8 cellular contexts compared by ENCODE assay signal in the genomic region with DNA sequence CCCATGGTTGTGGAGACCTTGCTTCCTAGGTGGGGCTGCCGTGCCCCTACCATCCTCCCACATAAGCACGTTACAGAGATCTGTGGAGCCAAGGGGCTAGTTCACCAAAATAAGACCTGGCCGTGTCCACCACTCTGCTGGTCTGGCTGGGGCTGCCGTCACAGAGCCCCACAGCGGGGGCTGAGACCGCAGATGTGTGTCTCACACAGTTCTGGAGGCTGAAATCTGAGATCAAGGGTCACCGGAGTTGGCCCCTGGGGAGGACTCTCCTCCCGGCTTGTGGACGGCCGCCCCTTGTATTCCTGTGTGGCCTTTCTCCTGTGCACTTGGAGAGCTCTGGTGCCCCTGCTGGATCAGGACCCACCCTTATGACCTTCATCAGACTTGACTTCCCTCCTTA.
DNase-seq lines count a peak whose midpoint lies in the region; ATAC-seq and TF ChIP-seq lines count a peak whose summit lies in the region.
"Not testable (repeated sequence)": the region's sequence is repeated elsewhere in the genome, so short reads cannot be mapped to it uniquely, and the experiment has no call there.

No MANE protein-coding gene starts in this region.

- H3K79me2 ChIP-seq in Karpas-422 (ENCODE audit: low read length) = not testable (repeated sequence)

- H3K4me2 ChIP-seq in Karpas-422 (ENCODE audit: low read depth, low read length, poor library complexity, severe bottlenecking) = peak overlapping the region; percentile 73

- intact Hi-C loops in CD8-positive, alpha-beta T cell (cut with DNase I, micrococcal nuclease); stomach (cut with DNase I; ENCODE audit: low total_unique reads): not testable (repeated sequence)

- not testable (repeated sequence) for H3K27ac ChIP-seq in CD8-positive, alpha-beta T cell (ENCODE audit: low read depth, low read length); Karpas-422 (ENCODE audit: low read length); stomach
- H3K27ac ChIP-seq in VCaP = peak overlapping the region; percentile 52; the same call in 1 of the 2 replicates

- not testable (repeated sequence) for H3K4me3 ChIP-seq in CD8-positive, alpha-beta T cell (ENCODE audit: low read depth, low read length)
- peak overlapping the region; percentile 57; the same call in 1 of the 2 replicates for H3K4me3 ChIP-seq in Karpas-422 (ENCODE audit: low read length)
- H3K4me3 ChIP-seq in stomach = peak overlapping the region in 1 of 4 donors; percentile 41

- not testable (repeated sequence) for DNase-seq in CD8-positive, alpha-beta T cell; Karpas-422; activated T-cell treated with anti-CD3 and anti-CD28 coated beads, Interleukin-2, amount 50 U/mL, for 4 hours
- DNase-seq in left kidney (ENCODE audit: low read depth, low spot score) (peak; percentile 47), nephron progenitor cell (peak; percentile 74), stomach (peak; percentile 18)

- CTCF ChIA-PET in CD8-positive, alpha-beta T cell (lab: Charles Lee) = not testable (repeated sequence)

- TF ChIP-seq EP300 in stomach (IDR thresholded peaks at IDR 0.05) = not testable (repeated sequence)

- H3K36me3 ChIP-seq in CD8-positive, alpha-beta T cell (ENCODE audit: insufficient read depth, low read length); Karpas-422 (ENCODE audit: insufficient read depth, low read length); stomach: not testable (repeated sequence)

- not testable (repeated sequence) for H3K27me3 ChIP-seq in CD8-positive, alpha-beta T cell (ENCODE audit: insufficient read depth, low read length); Karpas-422 (ENCODE audit: low read length); stomach

- H2AFZ ChIP-seq in Karpas-422 (ENCODE audit: low read length) = peak overlapping the region; percentile 50; the same call in 1 of the 2 replicates

- not testable (repeated sequence) for H4K20me1 ChIP-seq in Karpas-422 (ENCODE audit: insufficient read depth, low read depth, low read length)

- H3K9me3 Mint-ChIP-seq in CD8-positive, alpha-beta T cell = not testable (repeated sequence)
- peaks cover 16% of the 10 kb centered on the region for H3K9me3 Mint-ChIP-seq in activated T-cell treated with anti-CD3 and anti-CD28 coated beads, Interleukin-2, amount 50 U/mL, for 4 hours
- H3K9me3 Mint-ChIP-seq in brain = peaks cover 19 to 30% (median 28%) of the 10 kb centered on the region in 5 experiments
- peaks cover 37% of the 10 kb centered on the region for H3K9me3 Mint-ChIP-seq in nephron progenitor cell

- TF ChIP-seq CTCF in CD8-positive, alpha-beta T cell (IDR thresholded peaks at IDR 0.05); VCaP (conservative IDR thresholded peaks at IDR 0.05); brain (conservative IDR thresholded peaks at IDR 0.05); nephron progenitor cell (IDR thresholded peaks at IDR 0.05); stomach (IDR thresholded peaks at IDR 0.05): not testable (repeated sequence)

- not testable (repeated sequence) for H3K9me2 ChIP-seq in Karpas-422 (replicated peaks; ENCODE audit: insufficient read depth, low read length)

- not testable (repeated sequence) for H3K36me3 Mint-ChIP-seq in CD8-positive, alpha-beta T cell
- peaks cover 12% of the 10 kb centered on the region for H3K36me3 Mint-ChIP-seq in activated T-cell treated with anti-CD3 and anti-CD28 coated beads, Interleukin-2, amount 50 U/mL, for 4 hours (ENCODE audit: insufficient read depth)
- H3K36me3 Mint-ChIP-seq in brain (peaks cover 12% of the 10 kb centered on the region), nephron progenitor cell (ENCODE audit: low read depth) (peaks cover 36% of the 10 kb centered on the region)

- not testable (repeated sequence) for ATAC-seq in CD8-positive, alpha-beta T cell; activated T-cell treated with anti-CD3 and anti-CD28 coated beads, Interleukin-2, amount 50 U/mL, for 4 hours

- peak overlapping the region; percentile 55 for H3K4me3 Mint-ChIP-seq in CD8-positive, alpha-beta T cell
- H3K4me3 Mint-ChIP-seq in activated T-cell treated with anti-CD3 and anti-CD28 coated beads, Interleukin-2, amount 50 U/mL, for 4 hours = peak overlapping the region; percentile 71
- H3K4me3 Mint-ChIP-seq in brain (peak overlapping the region in 2 of 5 experiments; percentile 54 to 74), nephron progenitor cell (peak overlapping the region; percentile 72)

- not testable (repeated sequence) for H3K4me1 ChIP-seq in CD8-positive, alpha-beta T cell (ENCODE audit: insufficient read depth, low read length)
- H3K4me1 ChIP-seq in Karpas-422 (ENCODE audit: low read length) (peaks cover 13% of the 10 kb centered on the region), stomach (peaks cover 3 to 15% (median 10%) of the 10 kb centered on the region in 4 donors)

- not testable (repeated sequence) for H3K9me3 ChIP-seq in CD8-positive, alpha-beta T cell (ENCODE audit: low read length); Karpas-422 (ENCODE audit: low read length)
- H3K9me3 ChIP-seq in stomach = peaks cover 0 to 15% (median 4%) of the 10 kb centered on the region in 4 donors

- H3K9ac ChIP-seq in Karpas-422 (ENCODE audit: low read length) = peak overlapping the region; percentile 44; the same call in 1 of the 2 replicates

- not testable (repeated sequence) for H3K27me3 Mint-ChIP-seq in CD8-positive, alpha-beta T cell (ENCODE audit: low read depth); activated T-cell treated with anti-CD3 and anti-CD28 coated beads, Interleukin-2, amount 50 U/mL, for 4 hours (ENCODE audit: low read depth); brain; nephron progenitor cell (ENCODE audit: low read depth, poor library complexity)

- TF ChIP-seq POLR2A in stomach (IDR thresholded peaks at IDR 0.05) = not testable (repeated sequence)

- H3K27ac Mint-ChIP-seq in CD8-positive, alpha-beta T cell = not testable (repeated sequence)
- peak overlapping the region in 4 of 5 experiments; percentile 14 to 88 (median 56) for H3K27ac Mint-ChIP-seq in brain
- H3K27ac Mint-ChIP-seq in nephron progenitor cell = peak overlapping the region; percentile 95

- WGBS in stomach, 5 donors = 67 to 87% (median 78%) methylated on average over 3 to 10 of the region's 10 CpGs

- POLR2A ChIA-PET in CD8-positive, alpha-beta T cell (lab: Charles Lee) = not testable (repeated sequence)

- H3K4me1 Mint-ChIP-seq in CD8-positive, alpha-beta T cell (ENCODE audit: low read depth) = not testable (repeated sequence)
- H3K4me1 Mint-ChIP-seq in activated T-cell treated with anti-CD3 and anti-CD28 coated beads, Interleukin-2, amount 50 U/mL, for 4 hours (ENCODE audit: low read depth) = peaks cover 10% of the 10 kb centered on the region
- H3K4me1 Mint-ChIP-seq in brain (peaks cover 34% of the 10 kb centered on the region), nephron progenitor cell (peaks cover 62% of the 10 kb centered on the region)
